Comparison of ENCODE assay signal across 16 cellular contexts in the genomic region with DNA sequence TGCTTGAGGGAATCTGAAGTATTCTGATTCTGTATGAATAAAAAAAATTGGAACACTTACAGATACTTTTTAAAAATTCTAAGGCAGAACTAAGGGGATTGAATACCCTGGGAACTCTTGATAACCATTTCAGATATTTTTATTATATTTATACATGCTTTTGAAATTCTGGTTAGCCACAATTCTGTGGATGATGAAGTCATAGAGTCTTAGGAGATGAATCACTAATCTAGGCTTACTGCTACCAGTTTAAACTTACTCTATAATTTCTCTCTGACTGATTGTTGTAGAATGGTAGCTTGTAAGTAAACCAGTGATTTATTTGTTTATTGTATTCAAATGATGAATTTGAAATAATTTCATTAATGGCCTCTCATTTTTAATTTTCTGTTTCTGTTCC. TPM values are rescaled to one million over a fixed set of nuclear protein-coding genes. Genes with fewer than 3 reads are reported as not detected.
A peak's percentile ranks its signal among the peaks of the same experiment; 100 is the strongest.
DNase-seq lines count a peak whose midpoint lies in the region; ATAC-seq, FAIRE-seq and TF ChIP-seq lines count a peak whose summit lies in the region.
"Had no signal": no experiment of that assay in that cellular context is flagged by ENCODE, and none has a peak within 500 bp of the region (broad histone marks: within the 10 kb centered on the region; RNA-seq: fewer than 3 reads in every experiment).

No MANE protein-coding gene starts in this region.

- TF ChIP-seq CTCF in VCaP (conservative IDR thresholded peaks at IDR 0.05) (no peak), foreskin fibroblast (IDR thresholded peaks at IDR 0.05; ENCODE audit: low read depth, low read length) (no peak), type B pancreatic cell (conservative IDR thresholded peaks at IDR 0.05) (no peak)

- no peak for DNase-seq in activated naive CD4-positive, alpha-beta T cell treated with anti-CD3 and anti-CD28 coated beads, Interleukin-2, amount 50 U/mL, for 72 hours (ENCODE audit: low spot score in 2 of 2)
- no peak for DNase-seq in activated naive CD4-positive, alpha-beta T cell treated with anti-CD3 and anti-CD28 coated beads, Interleukin-2, amount 50 U/mL, for 16 hours
- DNase-seq in foreskin fibroblast (peak; percentile 59 to 78), type B pancreatic cell (ENCODE audit: extremely low spot score, unreplicated experiment) (no peak), frontal cortex (ENCODE audit: low spot score in 2 of 2) (no peak), NCI-H1092 (lab: John Stamatoyannopoulos, UW) (no peak)
- DNase-seq: activated CD4-positive, alpha-beta T cell treated with anti-CD3 and anti-CD28 coated beads, Interleukin-2, amount 10 ng/mL, durations not matched to agents 24 days and 14 days; aorta; midbrain; NCI-H1694 had no signal

- no peak overlapping the region for H3K27ac Mint-ChIP-seq in activated naive CD4-positive, alpha-beta T cell treated with anti-CD3 and anti-CD28 coated beads, Interleukin-2, amount 50 U/mL, for 72 hours
- H3K27ac Mint-ChIP-seq in type B pancreatic cell = peak overlapping the region; percentile 55
- H3K27ac Mint-ChIP-seq: activated CD4-positive, alpha-beta T cell treated with anti-CD3 and anti-CD28 coated beads, Interleukin-2, amount 10 ng/mL, durations not matched to agents 24 days and 14 days; stimulated activated memory B cell treated with anti-CD40 and anti-IgM and Interleukin-4, amounts not matched to agents 10 μg/mL and 1 μg/mL and 100 μg/mL, for 72 hours had no signal

- no peaks in the 10 kb centered on the region for H3K4me1 Mint-ChIP-seq in type B pancreatic cell (ENCODE audit: unreplicated experiment)
- H3K4me1 Mint-ChIP-seq: stimulated activated memory B cell treated with anti-CD40 and anti-IgM and Interleukin-4, amounts not matched to agents 10 μg/mL and 1 μg/mL and 100 μg/mL, for 72 hours had no signal

- H3K4me3 Mint-ChIP-seq in type B pancreatic cell = no peak overlapping the region
- H3K4me3 Mint-ChIP-seq: activated CD4-positive, alpha-beta T cell treated with anti-CD3 and anti-CD28 coated beads, Interleukin-2, amount 10 ng/mL, durations not matched to agents 24 days and 14 days; stimulated activated memory B cell treated with anti-CD40 and anti-IgM and Interleukin-4, amounts not matched to agents 10 μg/mL and 1 μg/mL and 100 μg/mL, for 72 hours had no signal

- H3K27me3 Mint-ChIP-seq in type B pancreatic cell = no peaks in the 10 kb centered on the region

- ATAC-seq in activated naive CD4-positive, alpha-beta T cell treated with anti-CD3 and anti-CD28 coated beads, Interleukin-2, amount 50 U/mL, for 72 hours = peak; percentile 51 to 81
- no peak for ATAC-seq in GM19351 (IDR thresholded peaks at IDR 0.05; ENCODE audit: unreplicated experiment)
- ATAC-seq: Panc1; stimulated activated memory B cell treated with anti-CD40 and anti-IgM and Interleukin-4, amounts not matched to agents 10 μg/mL and 1 μg/mL and 100 μg/mL, for 72 hours had no signal

- no peak overlapping the region for H3K4me3 ChIP-seq in foreskin fibroblast (ENCODE audit: low read depth in 1 of 2, low read length in 2 of 2)
- H3K4me3 ChIP-seq: BLaER1 treated with 17β-estradiol and CSF1 and Interleukin-3, amounts not matched to agents 10 nM and 100 nM had no signal

- no peak for FAIRE-seq in frontal cortex (lab: Jason Lieb, UNC)
- FAIRE-seq: GM12891 had no signal

- H3K36me3 Mint-ChIP-seq in activated naive CD4-positive, alpha-beta T cell treated with anti-CD3 and anti-CD28 coated beads, Interleukin-2, amount 50 U/mL, for 72 hours = no peaks in the 10 kb centered on the region
- H3K36me3 Mint-ChIP-seq in type B pancreatic cell = no peaks in the 10 kb centered on the region
- H3K36me3 Mint-ChIP-seq: stimulated activated memory B cell treated with anti-CD40 and anti-IgM and Interleukin-4, amounts not matched to agents 10 μg/mL and 1 μg/mL and 100 μg/mL, for 72 hours had no signal

- H3K9me3 Mint-ChIP-seq in activated naive CD4-positive, alpha-beta T cell treated with anti-CD3 and anti-CD28 coated beads, Interleukin-2, amount 50 U/mL, for 72 hours = no peaks in the 10 kb centered on the region
- no peaks in the 10 kb centered on the region for H3K9me3 Mint-ChIP-seq in type B pancreatic cell
- H3K9me3 Mint-ChIP-seq: activated CD4-positive, alpha-beta T cell treated with anti-CD3 and anti-CD28 coated beads, Interleukin-2, amount 10 ng/mL, durations not matched to agents 24 days and 14 days; stimulated activated memory B cell treated with anti-CD40 and anti-IgM and Interleukin-4, amounts not matched to agents 10 μg/mL and 1 μg/mL and 100 μg/mL, for 72 hours had no signal

- H3K27ac ChIP-seq in VCaP = peak overlapping the region; percentile 79
- H3K27ac ChIP-seq: BLaER1 treated with 17β-estradiol and CSF1 and Interleukin-3, amounts not matched to agents 10 nM and 100 nM had no signal

RNA-seq across cellular contexts. Expression of a gene that starts 11.4 kb away (rescaled TPM):
- total RNA-seq in activated naive CD4-positive, alpha-beta T cell treated with anti-CD3 and anti-CD28 coated beads, Interleukin-2, amount 50 U/mL, for 72 hours = 10 to 100 TPM; 42.7 to 59.2 TPM
- total RNA-seq in type B pancreatic cell (ENCODE audit: low replicate concordance) = 55.8 and 68.5 TPM in 2 replicates
- 206 TPM for total RNA-seq in frontal cortex

Comparison
In these comparisons a context has a peak if more than half of its experiments do, and no peak if none do; other contexts are left out.
1. DNase-seq: peak in foreskin fibroblast (2 of 2); none in activated naive CD4-positive, alpha-beta T cell treated with anti-CD3 and anti-CD28 coated beads, Interleukin-2, amount 50 U/mL, for 72 hours (0 of 2), activated naive CD4-positive, alpha-beta T cell treated with anti-CD3 and anti-CD28 coated beads, Interleukin-2, amount 50 U/mL, for 16 hours (single experiment), type B pancreatic cell (single experiment), frontal cortex (0 of 2) and NCI-H1092 (single experiment).